8 cellular contexts compared by ENCODE assay signal in genomic region chr1:117607471-117607870, GRCh38. TPM values are rescaled to one million over a fixed set of nuclear protein-coding genes. Genes with fewer than 3 reads are reported as not detected.
DNase-seq lines count a peak whose midpoint lies in the region; ATAC-seq, FAIRE-seq and TF ChIP-seq lines count a peak whose summit lies in the region.

No MANE protein-coding gene starts in this region.

- H3K36me3 Mint-ChIP-seq in effector memory CD8-positive, alpha-beta T cell (ENCODE audit: insufficient read depth) = peaks cover 75% of the 10 kb centered on the region

- H3K27ac ChIP-seq in HUES48 (ENCODE audit: low read depth, low read length) = no peak overlapping the region
- H3K27ac ChIP-seq in VCaP = peak overlapping the region; percentile 76
- H3K27ac ChIP-seq in small intestine (ENCODE audit: low read depth in 1 of 2, low read length in 1 of 2) = peak overlapping the region in 1 of 2 donors; percentile 85

- H3K9me3 ChIP-seq in HUES48 (ENCODE audit: control insufficient read depth, insufficient read depth, low read length) = no peaks in the 10 kb centered on the region
- H3K9me3 ChIP-seq in small intestine (ENCODE audit: control insufficient read depth, low read depth) = no peaks in the 10 kb centered on the region

- no peak overlapping the region for H3K9ac ChIP-seq in HUES48 (ENCODE audit: low read depth, low read length)

- no peak for FAIRE-seq in small intestine (lab: Jason Lieb, UNC)

- H3K36me3 ChIP-seq in HUES48 (ENCODE audit: control insufficient read depth, insufficient read depth, low read length) = no peaks in the 10 kb centered on the region
- H3K36me3 ChIP-seq in small intestine (ENCODE audit: control insufficient read depth in 2 of 2, insufficient read depth in 2 of 2, low read length in 2 of 2) = no peaks in the 10 kb centered on the region

- H3K27me3 ChIP-seq in HUES48 (ENCODE audit: control insufficient read depth, insufficient read depth, low read length) (peaks cover 53% of the 10 kb centered on the region), small intestine (ENCODE audit: control insufficient read depth in 2 of 2, insufficient read depth in 2 of 2, low read length in 2 of 2) (no peaks in the 10 kb centered on the region)

- TF ChIP-seq CTCF in VCaP (conservative IDR thresholded peaks at IDR 0.05) = no peak

- peak; percentile 49 to 61 (median 53) for DNase-seq in effector memory CD8-positive, alpha-beta T cell
- DNase-seq in small intestine (peak; percentile 67), hepatic stellate cell (ENCODE audit: low spot score) (no peak), AG08395 (ENCODE audit: low spot score) (no peak), NCI-H1436 (lab: John Stamatoyannopoulos, UW) (no peak), NOMO-1 (lab: John Stamatoyannopoulos, UW; ENCODE audit: unreplicated experiment in 2 of 2) (no peak)

- H3K4me3 ChIP-seq in HUES48 (ENCODE audit: low read depth, low read length) (peak overlapping the region; percentile 65), small intestine (ENCODE audit: low read depth in 1 of 2, low read length in 2 of 2) (peak overlapping the region; percentile 52 to 87)

- H3K4me3 Mint-ChIP-seq in effector memory CD8-positive, alpha-beta T cell = peak overlapping the region; percentile 96 to 97

- no peaks in the 10 kb centered on the region for H3K9me3 Mint-ChIP-seq in effector memory CD8-positive, alpha-beta T cell

- peak; percentile 32 for ATAC-seq in effector memory CD8-positive, alpha-beta T cell (replicated peaks)

- H3K4me1 ChIP-seq in HUES48 (ENCODE audit: control insufficient read depth, insufficient read depth, low read length) (peaks cover 16% of the 10 kb centered on the region), small intestine (ENCODE audit: control insufficient read depth in 2 of 2, insufficient read depth in 1 of 2, low read depth in 1 of 2, low read length in 1 of 2) (peaks cover 0 to 2% of the 10 kb centered on the region in 2 donors)

- peak overlapping the region; percentile 94 to 98 for H3K27ac Mint-ChIP-seq in effector memory CD8-positive, alpha-beta T cell

- 2 to 24% (median 15%) methylated on average over 6 of the region's 6 CpGs for WGBS in small intestine, 3 donors

- no peaks in the 10 kb centered on the region for H3K27me3 Mint-ChIP-seq in effector memory CD8-positive, alpha-beta T cell

- H3K4me1 Mint-ChIP-seq in effector memory CD8-positive, alpha-beta T cell (ENCODE audit: low read depth in 2 of 2) = peaks cover 51 to 53% of the 10 kb centered on the region in 2 donors

RNA-seq across cellular contexts. Expression of gene TENT5C, which starts 1.6 kb away (rescaled TPM):
- polyA plus RNA-seq in small intestine = 1 to 10 TPM; 2.2 to 4.6 (median 3.1) TPM

Comparison
In these comparisons a context has a peak if more than half of its experiments do, and no peak if none do; other contexts are left out.
1. DNase-seq: peak in effector memory CD8-positive, alpha-beta T cell (3 of 3) and small intestine (single experiment); none in hepatic stellate cell (single experiment), AG08395 (single experiment), NCI-H1436 (single experiment) and NOMO-1 (0 of 2).